8 cellular contexts compared by ENCODE assay signal in the genomic region with DNA sequence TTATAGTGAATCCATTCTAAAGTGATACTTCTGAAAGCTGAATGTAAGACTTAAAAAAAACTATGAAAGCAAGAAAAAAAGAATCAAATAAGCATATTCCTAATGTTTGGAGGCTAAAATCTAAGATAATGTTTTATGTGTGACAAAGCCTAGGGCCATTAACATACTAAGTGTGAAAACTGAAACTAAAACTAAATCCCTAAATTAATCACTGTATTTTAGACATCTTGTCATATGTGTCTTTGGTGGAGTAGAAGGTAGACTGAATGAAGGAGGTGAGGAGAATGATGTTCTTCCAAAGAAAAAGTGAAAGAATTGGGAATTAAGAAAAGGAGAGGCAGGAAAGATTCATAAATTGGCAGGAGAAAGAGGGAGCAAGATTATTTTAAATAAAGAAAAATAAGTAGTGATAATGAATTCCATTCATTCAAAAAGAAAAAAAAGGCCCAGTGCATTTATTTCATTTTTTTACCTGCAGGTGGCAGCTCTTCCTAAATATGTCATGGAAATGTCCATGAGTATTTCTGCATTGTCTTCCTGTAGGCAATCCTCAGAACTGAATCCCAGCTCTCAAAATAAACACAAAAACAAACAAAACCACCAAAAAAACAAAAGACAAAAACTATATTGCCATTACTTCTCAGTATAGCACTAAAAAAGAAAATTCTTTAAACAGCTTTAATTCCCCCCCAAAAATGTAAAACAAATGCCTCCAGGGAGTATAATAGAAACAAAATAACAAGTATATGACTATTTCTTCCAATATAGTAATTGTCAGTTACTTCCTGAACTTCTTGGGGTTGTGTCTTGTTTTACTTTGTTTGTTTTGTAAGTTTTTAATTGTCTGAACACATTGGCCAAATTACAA. TPM values are rescaled to one million over a fixed set of nuclear protein-coding genes. Genes with fewer than 3 reads are reported as not detected.
DNase-seq lines count a peak whose midpoint lies in the region; ATAC-seq and TF ChIP-seq lines count a peak whose summit lies in the region.

No MANE protein-coding gene starts in this region.

- H3K9me3 ChIP-seq in OCI-LY7 (ENCODE audit: low read length) = no peaks in the 10 kb centered on the region

- H3K4me2 ChIP-seq in OCI-LY7 (ENCODE audit: low read length) = no peak overlapping the region

- BruUV-seq in OCI-LY7 (replicated peaks; lab: Mats Ljungman, UMichigan) = no TSS peak

- H3K4me3 Mint-ChIP-seq in stimulated activated effector memory CD8-positive, alpha-beta T cell treated with anti-CD3 and anti-CD28 coated beads, Interleukin-12 subunit alpha, Interleukin-12 subunit beta, amount 100 ng/mL, for 72 hours = no peak overlapping the region

- H3K36me3 Mint-ChIP-seq in stimulated activated effector memory CD8-positive, alpha-beta T cell treated with anti-CD3 and anti-CD28 coated beads, Interleukin-12 subunit alpha, Interleukin-12 subunit beta, amount 100 ng/mL, for 72 hours = no peaks in the 10 kb centered on the region

- CTCF ChIA-PET in OCI-LY7 (lab: Charles Lee; ENCODE audit: unreplicated experiment) = interaction anchor here (0.6 kb wide), 1 partner anchor 309 kb away, joined by 3 read pairs; no protein-coding TSS in a partner anchor

- H2AFZ ChIP-seq in OCI-LY7 (ENCODE audit: low read length) = peak overlapping the region; percentile 2

- POLR2A ChIA-PET in OCI-LY7 (lab: Charles Lee) = interaction anchor here (0.7 to 2.5 kb wide), 12 partner anchors 9 to 349 kb away, joined by 3 to 14 read pairs (median 4); no protein-coding TSS in a partner anchor

- H3K27ac ChIP-seq in C4-2B (no peak overlapping the region), OCI-LY7 (ENCODE audit: low read depth, low read length, poor library complexity, severe bottlenecking) (no peak overlapping the region)

- DNase-seq in OCI-LY7 (ENCODE audit: low spot score) (peak; percentile 51), epithelial cell of proximal tubule (ENCODE audit: low read depth) (no peak), DMS79 (lab: John Stamatoyannopoulos, UW) (no peak), NCI-H2029 (lab: John Stamatoyannopoulos, UW) (no peak)
- DNase-seq in stimulated activated effector memory CD8-positive, alpha-beta T cell treated with anti-CD3 and anti-CD28 coated beads, Interleukin-12 subunit alpha, Interleukin-12 subunit beta, amount 100 ng/mL, for 72 hours (ENCODE audit: low spot score in 2 of 2) = no peak

- H3K4me1 Mint-ChIP-seq in stimulated activated effector memory CD8-positive, alpha-beta T cell treated with anti-CD3 and anti-CD28 coated beads, Interleukin-12 subunit alpha, Interleukin-12 subunit beta, amount 100 ng/mL, for 72 hours = peaks cover 6% of the 10 kb centered on the region

- no peaks in the 10 kb centered on the region for H3K36me3 ChIP-seq in OCI-LY7 (ENCODE audit: insufficient read depth, low read length)

- H3K9me3 Mint-ChIP-seq in stimulated activated effector memory CD8-positive, alpha-beta T cell treated with anti-CD3 and anti-CD28 coated beads, Interleukin-12 subunit alpha, Interleukin-12 subunit beta, amount 100 ng/mL, for 72 hours = no peaks in the 10 kb centered on the region

- H3K4me1 ChIP-seq in OCI-LY7 (ENCODE audit: insufficient read depth, low read length, poor library complexity, severe bottlenecking) = peaks cover 4% of the 10 kb centered on the region

- H3K79me2 ChIP-seq in OCI-LY7 (ENCODE audit: insufficient read depth, low read depth, low read length) = no peaks in the 10 kb centered on the region

- no peak overlapping the region for H3K27ac Mint-ChIP-seq in stimulated activated effector memory CD8-positive, alpha-beta T cell treated with anti-CD3 and anti-CD28 coated beads, Interleukin-12 subunit alpha, Interleukin-12 subunit beta, amount 100 ng/mL, for 72 hours

- peak; percentile 72 for TF ChIP-seq CTCF in C4-2B (conservative IDR thresholded peaks at IDR 0.05)
- TF ChIP-seq CTCF in OCI-LY7 (conservative IDR thresholded peaks at IDR 0.05; ENCODE audit: low read length) = peak; percentile 84
- peak; percentile 51 for TF ChIP-seq CTCF in epithelial cell of proximal tubule (conservative IDR thresholded peaks at IDR 0.05; ENCODE audit: low read depth, low read length)

- ATAC-seq in GM18517 (IDR thresholded peaks at IDR 0.05; ENCODE audit: unreplicated experiment) (peak; percentile 58), GM19395 (IDR thresholded peaks at IDR 0.05; ENCODE audit: unreplicated experiment) (no peak)
- peak; percentile 72 for ATAC-seq in stimulated activated effector memory CD8-positive, alpha-beta T cell treated with anti-CD3 and anti-CD28 coated beads, Interleukin-12 subunit alpha, Interleukin-12 subunit beta, amount 100 ng/mL, for 72 hours

- H4K20me1 ChIP-seq in OCI-LY7 (ENCODE audit: insufficient read depth, low read length) = no peaks in the 10 kb centered on the region

- H3K4me3 ChIP-seq in OCI-LY7 (ENCODE audit: low read depth, low read length, poor library complexity, severe bottlenecking) = no peak overlapping the region
- H3K4me3 ChIP-seq in epithelial cell of proximal tubule (ENCODE audit: low read depth, low read length) = no peak overlapping the region

- intact Hi-C loops in OCI-LY7 (cut with micrococcal nuclease; ENCODE audit: unreplicated experiment) = loop anchor here (1.0 to 10.0 kb wide), 3 partner anchors 48 to 550 kb away; no protein-coding TSS in a partner anchor

- H3K9me2 ChIP-seq in OCI-LY7 (ENCODE audit: insufficient read depth, low read length) = no peaks in the 10 kb centered on the region

RNA-seq across cellular contexts. Expression of gene AP1AR, which starts 17.0 kb away (rescaled TPM):
- total RNA-seq in OCI-LY7 (2014; rRNA removed; shearing (Covaris generic)) = 18.2 and 24.9 TPM in 2 replicates
- total RNA-seq in OCI-LY7 (2022) (39.2 and 44.5 TPM in 2 replicates), epithelial cell of proximal tubule (16.9 and 19.1 TPM in 2 replicates)
